In genomic region chr4:70721747-70722146, GRCh38 we compare ENCODE assay signal across 8 cellular contexts. TPM values are rescaled to one million over a fixed set of nuclear protein-coding genes. Genes with fewer than 3 reads are reported as not detected.
DNase-seq lines count a peak whose midpoint lies in the region; ATAC-seq and TF ChIP-seq lines count a peak whose summit lies in the region.

Gene RUFY3 (plus strand): TSS chr4:70721964. CDS start chr4:70722574, 610 bp downstream.

- peak within 1 kb of the TSS; percentile 90 for H2AK9ac ChIP-seq in IMR-90 (replicated peaks; ENCODE audit: low read depth, low read length, poor library complexity)

- CTCF ChIA-PET in IMR-90 (lab: Yijun Ruan, JAX), result interaction anchor here (0.8 to 2.1 kb wide), 3 partner anchors 9 to 70 kb away, joined by 3 to 9 read pairs (median 4); no protein-coding TSS in a partner anchor

- H2BK5ac ChIP-seq in IMR-90 (ENCODE audit: low read depth, low read length, poor library complexity, severe bottlenecking), result peak within 1 kb of the TSS; percentile 73

- peak within 1 kb of the TSS; percentile 79 for H3K4ac ChIP-seq in IMR-90 (ENCODE audit: low read depth, low read length)

- no TSS peak for BruUV-seq in IMR-90 (replicated peaks; lab: Mats Ljungman, UMichigan)

- H3K27me3 ChIP-seq in IMR-90 (ENCODE audit: control insufficient read depth, insufficient read depth, low read length) (no peaks in the 10 kb centered on the region), mucosa of rectum (ENCODE audit: control insufficient read depth in 2 of 2, insufficient read depth in 2 of 2, low read length in 2 of 2) (no peaks in the 10 kb centered on the region)

- H3K9me1 ChIP-seq in IMR-90 (ENCODE audit: insufficient read depth, low read length), result peaks cover 3% of the 10 kb centered on the region

- POLR2A ChIA-PET in IMR-90 (lab: Charles Lee; ENCODE audit: unreplicated experiment), result interaction anchor here (0.6 to 0.7 kb wide), 2 partner anchors 13 to 54 kb away, joined by 3 to 5 read pairs; no protein-coding TSS in a partner anchor

- WGBS in IMR-90 (ENCODE audit: extremely low coverage in 2 of 2, insufficient read length in 1 of 2), 2 experiments, result 0% methylated on average over 1 of the region's 3 CpGs; no CpG with 5 or more reads in 1 of the 2 experiments

- peak within 1 kb of the TSS; percentile 62; the same call in 1 of the 3 replicates for H2BK15ac ChIP-seq in IMR-90 (ENCODE audit: low read depth, low read length)

- H3K4me2 ChIP-seq in IMR-90 (ENCODE audit: low read depth, low read length), result peak within 1 kb of the TSS; percentile 86

- DNase-seq in Ammon's horn (ENCODE audit: low spot score) (peak; percentile 97), IMR-90 (peak; percentile 98), SK-MEL-5 (ENCODE audit: low read depth, low spot score) (peak; percentile 86), epithelial cell of proximal tubule (ENCODE audit: low read depth) (peak; percentile 41), ureter (ENCODE audit: low spot score) (no peak), iPS-NIHi11 (ENCODE audit: low spot score) (no peak), ecto neural progenitor cell (ENCODE audit: low spot score) (no peak)

- H3K4me1 ChIP-seq in IMR-90 (ENCODE audit: control insufficient read depth, insufficient read depth, low read length) (no peaks in the 10 kb centered on the region; the same call in 1 of the 2 replicates), mucosa of rectum (ENCODE audit: control insufficient read depth in 2 of 2, insufficient read depth in 2 of 2, low read length in 2 of 2) (no peaks in the 10 kb centered on the region)

- TF ChIP-seq POLR2A in IMR-90 (IDR thresholded peaks at IDR 0.05; ENCODE audit: low read depth, low read length), result 0 out of 2 replicates have a peak, but pooled peaks have one; percentile 57

- H3K79me1 ChIP-seq in IMR-90 (ENCODE audit: low read depth in 1 of 2, low read length in 2 of 2), result peaks cover 10 to 53% of the 10 kb centered on the region in 2 experiments

- peak within 1 kb of the TSS; percentile 60 for H4K5ac ChIP-seq in IMR-90 (ENCODE audit: low read depth, low read length)

- no peaks in the 10 kb centered on the region; the same call in 1 of the 2 replicates for H4K20me1 ChIP-seq in IMR-90 (ENCODE audit: insufficient read depth, low read length)

- TF ChIP-seq CTCF in IMR-90 (conservative IDR thresholded peaks at IDR 0.05; ENCODE audit: low read depth, low read length) (no peak), epithelial cell of proximal tubule (conservative IDR thresholded peaks at IDR 0.05; ENCODE audit: low read depth, low read length) (no peak)

- peak within 1 kb of the TSS; percentile 58; the same call in 1 of the 2 replicates for H3K27ac ChIP-seq in IMR-90 (ENCODE audit: insufficient read depth, low read length)
- H3K27ac ChIP-seq in mucosa of rectum (ENCODE audit: low read depth in 2 of 2, low read length in 2 of 2), result no peak within 1 kb of the TSS

- dilution Hi-C loops in IMR-90 (cut with HindIII; ENCODE audit: low sequenced_read_pairs, unreplicated experiment), result no loop called here

- peak within 1 kb of the TSS in 1 of 2 experiments; percentile 81; a peak in 2 of 4 replicates for H4K8ac ChIP-seq in IMR-90 (ENCODE audit: low read depth in 2 of 2, low read length in 2 of 2)

- peak within 1 kb of the TSS; percentile 62 for H2BK120ac ChIP-seq in IMR-90 (ENCODE audit: low read depth, low read length)

- H3K36me3 ChIP-seq in IMR-90 (ENCODE audit: control insufficient read depth, insufficient read depth, low read length) (peaks cover 2% of the 10 kb centered on the region), mucosa of rectum (ENCODE audit: control insufficient read depth in 2 of 2, insufficient read depth in 2 of 2, low read length in 2 of 2) (peaks cover 0 to 3% of the 10 kb centered on the region in 2 donors)

- H3K14ac ChIP-seq in IMR-90 (replicated peaks; ENCODE audit: low read depth, low read length), result peak within 1 kb of the TSS; percentile 77

- peak within 1 kb of the TSS; percentile 31 for H2AK5ac ChIP-seq in IMR-90 (ENCODE audit: low read depth, low read length)

- peak within 1 kb of the TSS; percentile 20 for H3K18ac ChIP-seq in IMR-90 (ENCODE audit: low read depth, low read length)

- in situ Hi-C loops in IMR-90 (cut with MboI; ENCODE audit: low sequenced_read_pairs), result no loop called here
- in situ Hi-C loops in SK-MEL-5 (cut with HindIII; ENCODE audit: low pct_unique_long_range_greater_than_20kb, low sequenced_read_pairs), result no loop called here

- H2AFZ ChIP-seq in IMR-90 (replicated peaks; ENCODE audit: low read length, poor library complexity), result peak within 1 kb of the TSS; percentile 87

- no peak for TF ChIP-seq RAD21 in IMR-90 (IDR thresholded peaks at IDR 0.05; ENCODE audit: low read length)

- no peaks in the 10 kb centered on the region for H3K9me3 ChIP-seq in IMR-90 (ENCODE audit: control insufficient read depth, insufficient read depth, low read length)
- H3K9me3 ChIP-seq in mucosa of rectum (ENCODE audit: control insufficient read depth in 2 of 2, low read length in 2 of 2), result no peaks in the 10 kb centered on the region

- H3K56ac ChIP-seq in IMR-90 (ENCODE audit: extremely low read depth, insufficient read depth, low read length), result peak within 1 kb of the TSS; percentile 90

- H3K4me3 ChIP-seq in IMR-90 (ENCODE audit: insufficient read depth, low read depth, low read length) (peak within 1 kb of the TSS; percentile 46), epithelial cell of proximal tubule (ENCODE audit: low read depth, low read length) (peak within 1 kb of the TSS; percentile 46), mucosa of rectum (ENCODE audit: low read length in 2 of 2) (peak within 1 kb of the TSS; percentile 57 to 62)

- peak within 1 kb of the TSS; percentile 38; the same call in 1 of the 2 replicates for H2BK20ac ChIP-seq in IMR-90 (ENCODE audit: low read depth, low read length)

- intact Hi-C loops in IMR-90 (cut with micrococcal nuclease), result no loop called here

- H3K9ac ChIP-seq in IMR-90 (ENCODE audit: low read depth, low read length), result peak within 1 kb of the TSS; percentile 80
- H3K9ac ChIP-seq in mucosa of rectum (ENCODE audit: low read depth in 1 of 2, low read length in 2 of 2), result peak within 1 kb of the TSS in 1 of 2 donors; percentile 19

- H4K91ac ChIP-seq in IMR-90 (ENCODE audit: insufficient read depth, low read depth, low read length), result peak within 1 kb of the TSS; percentile 66; the same call in 1 of the 2 replicates

- peak; percentile 98 for ATAC-seq in IMR-90 (ENCODE audit: low read depth)

- H3K23ac ChIP-seq in IMR-90 (ENCODE audit: low read depth, low read length), result peak within 1 kb of the TSS; percentile 87; the same call in 1 of the 2 replicates

TF ChIP-seq in IMR-90, 13 proteins besides CTCF, POLR2A, EP300 and RAD21:
- no peak for TF ChIP-seq ELK1 (IDR thresholded peaks at IDR 0.05; ENCODE audit: borderline replicate concordance, low read depth, low read length)
- TF ChIP-seq RCOR1 (IDR thresholded peaks at IDR 0.05; ENCODE audit: insufficient replicate concordance, low read length), result peak; percentile 81
- TF ChIP-seq USF2 (IDR thresholded peaks at IDR 0.05; ENCODE audit: low read depth, low read length), result peak; percentile 92
- TF ChIP-seq BHLHE40 (IDR thresholded peaks at IDR 0.05; ENCODE audit: low read depth, low read length), result peak; percentile 51; the same call in 1 of the 2 replicates
- no peak for TF ChIP-seq NFE2L2 (IDR thresholded peaks at IDR 0.05; ENCODE audit: low read depth, low read length)
- no peak for TF ChIP-seq RFX5 (IDR thresholded peaks at IDR 0.05; ENCODE audit: low read depth, low read length)
- TF ChIP-seq CEBPB (IDR thresholded peaks at IDR 0.05; ENCODE audit: low read depth, low read length), result no peak
- TF ChIP-seq FOS (IDR thresholded peaks at IDR 0.05; ENCODE audit: low read depth, low read length), result no peak

RNA-seq across cellular contexts. Expression of gene RUFY3, which starts in this region (rescaled TPM):
- total RNA-seq in IMR-90 (2012; rRNA removed), result 28.9 and 41.1 TPM in 2 replicates
- polyA plus RNA-seq in IMR-90 (2012; rRNA removed), result 19.6 and 20.3 TPM in 2 replicates
- 3.6 and 4.6 TPM in 2 replicates for polyA plus RNA-seq in IMR-90 (2012; cell fraction: cytosol; rRNA removed)
- polyA plus RNA-seq in IMR-90 (2012; cell fraction: nucleus; rRNA removed; ENCODE audit: low replicate concordance), result 18.9 and 93.0 TPM in 2 replicates
- 25.7 and 28.3 TPM in 2 replicates for total RNA-seq in SK-MEL-5 (2014; rRNA removed; shearing (Covaris generic))
- polyA plus RNA-seq in SK-MEL-5 (2015; cell fraction: cytosol; rRNA removed), result 3.6 and 8.4 TPM in 2 replicates
- 88.4 and 124 TPM in 2 replicates for polyA plus RNA-seq in SK-MEL-5 (2015; cell fraction: nucleus; rRNA removed)
- 22.9 and 24.9 TPM in 2 replicates for total RNA-seq in epithelial cell of proximal tubule
- total RNA-seq in ureter, result 89.2 TPM

Comparison
In these comparisons a context has a peak if more than half of its experiments do, and no peak if none do; other contexts are left out.
1. DNase-seq: peak in Ammon's horn (single experiment), IMR-90 (single experiment), SK-MEL-5 (single experiment) and epithelial cell of proximal tubule (single experiment); none in ureter (single experiment), iPS-NIHi11 (single experiment) and ecto neural progenitor cell (single experiment).
2. Peak in every context shown above with its lines, with median percentiles within 50 percentile points of each other: H3K4me3 ChIP-seq.